In genomic region chr11:117915672-117916235, GRCh38 we compare ENCODE assay signal across 23 cellular contexts. TPM values are rescaled to one million over a fixed set of nuclear protein-coding genes. Genes with fewer than 3 reads are reported as not detected.
"Had no signal": no experiment of that assay in that cellular context is flagged by ENCODE, and none has a peak within 500 bp of the region (broad histone marks: within the 10 kb centered on the region; RNA-seq: fewer than 3 reads in every experiment).

No MANE protein-coding gene starts in this region.

- H3K27me3 Mint-ChIP-seq: activated CD4-positive, alpha-beta T cell treated with anti-CD3 and anti-CD28 coated beads, Interleukin-2, amount 10 ng/mL, durations not matched to agents 24 days and 14 days; activated naive CD8-positive, alpha-beta T cell; T-cell had no signal

- DNase-seq: activated CD4-positive, alpha-beta T cell treated with anti-CD3 and anti-CD28 coated beads, Interleukin-2, amount 10 ng/mL, durations not matched to agents 24 days and 14 days; activated CD8-positive, alpha-beta memory T cell treated with anti-CD3 and anti-CD28 coated beads, Interleukin-2, amount 50 U/mL, for 4 hours; activated CD8-positive, alpha-beta T cell treated with anti-CD3 and anti-CD28 coated beads, Interleukin-2, amount 10 ng/mL, durations not matched to agents 7 days and 5 days; amygdala; cortex of kidney; effector CD8-positive, alpha-beta T cell; left ventricle myocardium inferior; mammary epithelial cell; ovary; psoas muscle; stimulated activated CD4-positive, alpha-beta T cell treated with anti-CD3 and anti-CD28 coated beads, Interleukin-4, amount 100 ng/mL, for 1 hour; stomach; T-cell; T-helper 9 cell; testis had no signal

- H3K27ac Mint-ChIP-seq: activated CD4-positive, alpha-beta T cell treated with anti-CD3 and anti-CD28 coated beads, Interleukin-2, amount 10 ng/mL, durations not matched to agents 24 days and 14 days; activated CD8-positive, alpha-beta T cell treated with anti-CD3 and anti-CD28 coated beads, Interleukin-2, amount 10 ng/mL, durations not matched to agents 7 days and 5 days; activated naive CD8-positive, alpha-beta T cell; T-cell; type B pancreatic cell had no signal

- H3K4me1 ChIP-seq: gastroesophageal sphincter, heart left ventricle, left ventricle myocardium inferior, psoas muscle, stomach, testis had no signal

- H3K4me3 Mint-ChIP-seq: activated CD4-positive, alpha-beta T cell treated with anti-CD3 and anti-CD28 coated beads, Interleukin-2, amount 10 ng/mL, durations not matched to agents 24 days and 14 days; activated CD8-positive, alpha-beta T cell treated with anti-CD3 and anti-CD28 coated beads, Interleukin-2, amount 10 ng/mL, durations not matched to agents 7 days and 5 days; activated naive CD8-positive, alpha-beta T cell; T-cell; type B pancreatic cell had no signal

- H3K9me3 ChIP-seq: esophagus muscularis mucosa, gastroesophageal sphincter, heart left ventricle, left ventricle myocardium inferior, ovary, psoas muscle, stomach, testis had no signal

- H3K9me3 Mint-ChIP-seq: activated CD4-positive, alpha-beta T cell treated with anti-CD3 and anti-CD28 coated beads, Interleukin-2, amount 10 ng/mL, durations not matched to agents 24 days and 14 days; T-cell; type B pancreatic cell had no signal

- H3K27ac ChIP-seq: cardiac muscle cell, esophagus muscularis mucosa, gastroesophageal sphincter, heart left ventricle, left ventricle myocardium inferior, ovary, psoas muscle, stomach, testis had no signal

- H3K4me3 ChIP-seq: cardiac muscle cell, esophagus muscularis mucosa, gastroesophageal sphincter, heart left ventricle, left ventricle myocardium inferior, ovary, psoas muscle, stomach, testis had no signal

- H3K27me3 ChIP-seq: cardiac muscle cell, gastroesophageal sphincter, ovary, testis had no signal

- H3K36me3 ChIP-seq: cardiac muscle cell, esophagus muscularis mucosa, gastroesophageal sphincter, heart left ventricle, left ventricle myocardium inferior, ovary, stomach had no signal

- ATAC-seq: activated CD8-positive, alpha-beta T cell treated with anti-CD3 and anti-CD28 coated beads, Interleukin-2, amount 10 ng/mL, durations not matched to agents 7 days and 5 days; gastroesophageal sphincter; heart left ventricle; psoas muscle; right cardiac atrium; T-cell had no signal

RNA-seq across cellular contexts. Expression of gene TMPRSS13, which starts 13.4 kb away (rescaled TPM):
- total RNA-seq: esophagus muscularis mucosa, kidney epithelial cell, left ventricle myocardium inferior, psoas muscle had no signal
- polyA plus RNA-seq: psoas muscle had no signal

RNA-seq across cellular contexts. Expression of gene FXYD6, which starts 39.3 kb away (rescaled TPM):
- total RNA-seq: activated CD4-positive, alpha-beta T cell treated with anti-CD3 and anti-CD28 coated beads, Interleukin-2, amount 10 ng/mL, durations not matched to agents 24 days and 14 days had no signal
